8 cellular contexts compared by ENCODE assay signal in the genomic region with DNA sequence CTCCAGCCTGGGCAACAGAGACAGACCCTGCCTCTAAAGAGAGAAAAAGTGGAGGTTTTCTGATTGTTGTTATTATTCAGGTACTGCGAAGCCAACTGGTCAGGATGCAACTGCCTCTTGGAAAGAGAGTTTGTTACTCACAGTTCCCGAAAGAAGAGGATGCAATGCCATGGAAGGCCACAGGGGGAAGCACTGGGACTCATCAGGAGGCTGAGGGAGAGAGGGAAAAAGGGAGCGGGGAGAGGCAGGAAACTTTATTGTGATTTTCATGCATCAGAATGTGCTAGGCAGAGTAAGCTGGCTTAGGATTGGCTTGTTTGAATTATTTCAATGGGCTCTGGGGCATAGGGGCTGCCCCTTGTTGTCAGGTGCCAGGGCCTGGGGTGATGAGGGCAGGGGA. TPM values are rescaled to one million over a fixed set of nuclear protein-coding genes. Genes with fewer than 3 reads are reported as not detected.
A peak's percentile ranks its signal among the peaks of the same experiment; 100 is the strongest.
DNase-seq lines count a peak whose midpoint lies in the region; ATAC-seq and TF ChIP-seq lines count a peak whose summit lies in the region.

No MANE protein-coding gene starts in this region.

- H3K27me3 Mint-ChIP-seq in CD14-positive monocyte (ENCODE audit: low read depth in 3 of 3): peaks cover 0 to 5% (median 0%) of the 10 kb centered on the region in 3 donors

- no peak overlapping the region for H3K4me3 ChIP-seq in GM23248
- H3K4me3 ChIP-seq in WI38 (ENCODE audit: low read depth, low read length): no peak overlapping the region
- no peak overlapping the region for H3K4me3 ChIP-seq in left lung

- H3K9ac ChIP-seq in GM23248: no peak overlapping the region

- ATAC-seq in left lung (no peak), HG03354 (IDR thresholded peaks at IDR 0.05; ENCODE audit: poor library complexity, severe bottlenecking, unreplicated experiment) (no peak)

- 77 to 85% methylated on average over 3 of the region's 3 CpGs for WGBS in GM23248 (ENCODE audit: low coverage in 1 of 2, low lambda C conversion rate in 2 of 2, missing lambda C conversion rate in 2 of 2), 2 experiments

- no peak overlapping the region for H3K4me3 Mint-ChIP-seq in CD14-positive monocyte

- peaks cover 96% of the 10 kb centered on the region for H3K79me2 ChIP-seq in GM23248 (ENCODE audit: insufficient read depth)

- H3K9me3 ChIP-seq in GM23248 (ENCODE audit: low read depth) (no peaks in the 10 kb centered on the region), left lung (no peaks in the 10 kb centered on the region)

- peaks cover 74 to 90% of the 10 kb centered on the region in 2 donors for H3K36me3 Mint-ChIP-seq in CD14-positive monocyte

- H3K27me3 ChIP-seq in GM23248 (replicated peaks; ENCODE audit: insufficient read depth): no peaks in the 10 kb centered on the region
- H3K27me3 ChIP-seq in left lung: no peaks in the 10 kb centered on the region

- H3F3A ChIP-seq in GM23248 (ENCODE audit: insufficient read depth): peaks cover 16% of the 10 kb centered on the region

- H4K20me1 ChIP-seq in GM23248 (ENCODE audit: insufficient read depth): no peaks in the 10 kb centered on the region

- no peaks in the 10 kb centered on the region for H3K9me2 ChIP-seq in GM23248 (ENCODE audit: insufficient read depth)

- in situ Hi-C loops in GM23248 (cut with MboI): no loop called here

- no peak overlapping the region for H3K4me2 ChIP-seq in GM23248 (ENCODE audit: unreplicated experiment)

- DNase-seq in CD14-positive monocyte (ENCODE audit: low spot score) (no peak), GM23248 (peak; percentile 52), left lung (no peak), NOMO-1 treated with dmso at 0.1 percent for 144 hours (lab: John Stamatoyannopoulos, UW; ENCODE audit: unreplicated experiment) (no peak), DMS114 treated with DMSO at 0.1 percent for 48 hours (lab: John Stamatoyannopoulos, UW; ENCODE audit: unreplicated experiment) (no peak)
- DNase-seq in activated effector memory CD4-positive, alpha-beta T cell treated with Interleukin-2 at 50 U/mL for 16 hours: no peak

- peak; percentile 76 for TF ChIP-seq CTCF in CD14-positive monocyte (IDR thresholded peaks at IDR 0.05)
- peak; percentile 80 for TF ChIP-seq CTCF in WI38 (IDR thresholded peaks at IDR 0.05; ENCODE audit: low read depth, low read length)
- peak; percentile 29 to 67 for TF ChIP-seq CTCF in left lung (IDR thresholded peaks at IDR 0.05)

- H3K36me3 ChIP-seq in GM23248 (ENCODE audit: low read depth): 0 out of 2 replicates have a peak, but pooled peaks cover 11% of the 10 kb centered on the region
- H3K36me3 ChIP-seq in left lung: peaks cover 0 to 56% of the 10 kb centered on the region in 2 donors

- H3K4me1 Mint-ChIP-seq in CD14-positive monocyte: peaks cover 53% of the 10 kb centered on the region

- H3K4me1 ChIP-seq in GM23248 (ENCODE audit: insufficient read depth) (peaks cover 13% of the 10 kb centered on the region), left lung (peaks cover 0 to 45% of the 10 kb centered on the region in 2 donors)

- H2AFZ ChIP-seq in GM23248: no peak overlapping the region

- H3K27ac Mint-ChIP-seq in CD14-positive monocyte: peak overlapping the region; percentile 32 to 99 (median 72)

- no peak overlapping the region for H3K27ac ChIP-seq in GM23248
- H3K27ac ChIP-seq in left lung: no peak overlapping the region

- H3K9me3 Mint-ChIP-seq in CD14-positive monocyte: peaks cover 4 to 16% (median 9%) of the 10 kb centered on the region in 7 donors

- intact Hi-C loops in CD14-positive monocyte (cut with micrococcal nuclease): no loop called here
- intact Hi-C loops in left lung (cut with DNase I): no loop called here

RNA-seq across cellular contexts. Expression of a gene that starts 27.6 kb away (rescaled TPM):
- polyA plus RNA-seq in CD14-positive monocyte (1 to 10 TPM; 5.9 to 7.5 TPM), GM23248 (2016; fragmentation: Nextera tagmentation; extraction: Ambion mirVana) (18.6 and 20.1 TPM in 2 replicates)
- total RNA-seq in GM23248 (2014; rRNA removed; shearing (Covaris generic)): 49.1 and 71.8 TPM in 2 replicates
- 100 to 1,000 TPM in 1 of 2 donors, 10 to 100 TPM in 1; 89.5 to 149 TPM for total RNA-seq in left lung

RNA-seq across cellular contexts. Expression of a gene that starts 27.9 kb away (rescaled TPM):
- 1 to 10 TPM; 2.5 to 4.4 TPM for polyA plus RNA-seq in CD14-positive monocyte
- 1.0 and 3.4 TPM in 2 replicates for total RNA-seq in GM23248 (2014; rRNA removed; shearing (Covaris generic))
- polyA plus RNA-seq in GM23248 (2016; fragmentation: Nextera tagmentation; extraction: Ambion mirVana): 8.2 and 10.6 TPM in 2 replicates
- 10 to 100 TPM in 1 of 2 donors, 1 to 10 TPM in 1; 8.4 to 11.6 TPM for total RNA-seq in left lung
